14 cellular contexts compared by ENCODE assay signal in genomic region chr2:96345403-96345802, GRCh38. TPM values are rescaled to one million over a fixed set of nuclear protein-coding genes. Genes with fewer than 3 reads are reported as not detected.
DNase-seq lines count a peak whose midpoint lies in the region; ATAC-seq, FAIRE-seq and TF ChIP-seq lines count a peak whose summit lies in the region.
"Had no signal": no experiment of that assay in that cellular context is flagged by ENCODE, and none has a peak within 500 bp of the region (broad histone marks: within the 10 kb centered on the region; RNA-seq: fewer than 3 reads in every experiment).

No MANE protein-coding gene starts in this region.

- H3K9me3 Mint-ChIP-seq in CD4-positive, CD25-positive, alpha-beta regulatory T cell = no peaks in the 10 kb centered on the region
- no peaks in the 10 kb centered on the region for H3K9me3 Mint-ChIP-seq in GM23338
- H3K9me3 Mint-ChIP-seq: activated T-helper 1 cell treated with anti-CD3 and anti-CD28 coated beads, Interleukin-12 subunit alpha, Interleukin-12 subunit beta, Interleukin-2, Interleukin-4 antibody, amounts not matched to agents 30 ng/mL and 10 ng/mL and 1 ng/mL, durations not matched to agents 14 hours and 24 hours and 36 hours had no signal

- TF ChIP-seq POLR2A in GM12892 (IDR thresholded peaks at IDR 0.05; ENCODE audit: low read depth, low read length) = no peak

- peaks cover 21% of the 10 kb centered on the region for H4K20me1 ChIP-seq in GM23338 (replicated peaks; ENCODE audit: insufficient read depth)

- H3K4me3 Mint-ChIP-seq in CD4-positive, CD25-positive, alpha-beta regulatory T cell = peak overlapping the region in 2 of 4 donors; percentile 11 to 45
- no peak overlapping the region for H3K4me3 Mint-ChIP-seq in GM23338
- H3K4me3 Mint-ChIP-seq: activated T-helper 1 cell treated with anti-CD3 and anti-CD28 coated beads, Interleukin-12 subunit alpha, Interleukin-12 subunit beta, Interleukin-2, Interleukin-4 antibody, amounts not matched to agents 30 ng/mL and 10 ng/mL and 1 ng/mL, durations not matched to agents 14 hours and 24 hours and 36 hours had no signal

- H3K4me1 Mint-ChIP-seq in CD4-positive, CD25-positive, alpha-beta regulatory T cell = peaks cover 37 to 60% (median 48%) of the 10 kb centered on the region in 4 donors
- no peaks in the 10 kb centered on the region for H3K4me1 Mint-ChIP-seq in GM23338

- no peaks in the 10 kb centered on the region for H3K27me3 Mint-ChIP-seq in CD4-positive, CD25-positive, alpha-beta regulatory T cell
- no peaks in the 10 kb centered on the region for H3K27me3 Mint-ChIP-seq in GM23338 (ENCODE audit: insufficient read depth, low read depth, poor library complexity)

- no peak for FAIRE-seq in GM12892 (lab: Jason Lieb, UNC)

- H3K79me2 ChIP-seq in GM23338 (replicated peaks; ENCODE audit: insufficient read depth) = peaks cover 19% of the 10 kb centered on the region

- peaks cover 8% of the 10 kb centered on the region for H3K36me3 ChIP-seq in CD4-positive, CD25-positive, alpha-beta regulatory T cell (ENCODE audit: control insufficient read depth, insufficient read depth, low read length)
- peaks cover 48% of the 10 kb centered on the region for H3K36me3 ChIP-seq in GM23338 (ENCODE audit: insufficient read depth)

- H3K36me3 Mint-ChIP-seq in CD4-positive, CD25-positive, alpha-beta regulatory T cell = no peaks in the 10 kb centered on the region
- peaks cover 90% of the 10 kb centered on the region for H3K36me3 Mint-ChIP-seq in GM23338 (ENCODE audit: low read depth)

- no peaks in the 10 kb centered on the region for H3K9me3 ChIP-seq in CD4-positive, CD25-positive, alpha-beta regulatory T cell (ENCODE audit: control insufficient read depth in 2 of 2, low read length in 2 of 2)

- ATAC-seq in CD4-positive, CD25-positive, alpha-beta regulatory T cell (ENCODE audit: low read depth in 2 of 2) = no peak
- peak; percentile 89 for ATAC-seq in GM23338
- peak; percentile 83 for ATAC-seq in left lobe of liver
- ATAC-seq in GM18873 (IDR thresholded peaks at IDR 0.05; ENCODE audit: low FRiP score, unreplicated experiment) = no peak

- no peak overlapping the region for H3K4me3 ChIP-seq in CD4-positive, CD25-positive, alpha-beta regulatory T cell (ENCODE audit: low read depth, low read length)
- no peak overlapping the region for H3K4me3 ChIP-seq in GM23338
- H3K4me3 ChIP-seq: SK-N-MC had no signal

- no peak overlapping the region for H3K4me2 ChIP-seq in GM23338

- no peak overlapping the region for H2AFZ ChIP-seq in GM23338

- H3K4me1 ChIP-seq in CD4-positive, CD25-positive, alpha-beta regulatory T cell (ENCODE audit: control insufficient read depth, insufficient read depth, low read length, poor library complexity, severe bottlenecking) = peaks cover 49% of the 10 kb centered on the region
- no peaks in the 10 kb centered on the region for H3K4me1 ChIP-seq in GM23338 (ENCODE audit: insufficient read depth)

- H3K9me2 ChIP-seq in GM23338 (ENCODE audit: insufficient read depth) = no peaks in the 10 kb centered on the region

- peak overlapping the region; percentile 26 to 90 (median 90) for H3K27ac Mint-ChIP-seq in CD4-positive, CD25-positive, alpha-beta regulatory T cell
- no peak overlapping the region for H3K27ac Mint-ChIP-seq in GM23338
- H3K27ac Mint-ChIP-seq: activated T-helper 1 cell treated with anti-CD3 and anti-CD28 coated beads, Interleukin-12 subunit alpha, Interleukin-12 subunit beta, Interleukin-2, Interleukin-4 antibody, amounts not matched to agents 30 ng/mL and 10 ng/mL and 1 ng/mL, durations not matched to agents 14 hours and 24 hours and 36 hours had no signal

- H3F3A ChIP-seq in GM23338 (replicated peaks; ENCODE audit: low read depth) = no peaks in the 10 kb centered on the region

- peak overlapping the region; percentile 95 for H3K27ac ChIP-seq in CD4-positive, CD25-positive, alpha-beta regulatory T cell (ENCODE audit: insufficient read depth, low read length, poor library complexity, severe bottlenecking)
- H3K27ac ChIP-seq in GM23338 (ENCODE audit: low read depth) = no peak overlapping the region
- H3K27ac ChIP-seq: SK-N-MC had no signal

- TF ChIP-seq CTCF in GM23338 (conservative IDR thresholded peaks at IDR 0.05; ENCODE audit: low read depth in 2 of 2) = peak; percentile 21 to 54; a peak in 2 of 4 replicates

- no peaks in the 10 kb centered on the region for H3K27me3 ChIP-seq in CD4-positive, CD25-positive, alpha-beta regulatory T cell (ENCODE audit: control insufficient read depth, insufficient read depth, low read length)
- no peaks in the 10 kb centered on the region for H3K27me3 ChIP-seq in GM23338 (ENCODE audit: insufficient read depth)

- DNase-seq in CD4-positive, CD25-positive, alpha-beta regulatory T cell = no peak
- DNase-seq in GM23338 (ENCODE audit: low spot score) = peak; percentile 58
- peak; percentile 25 for DNase-seq in amniotic epithelial cell (ENCODE audit: low read depth)
- no peak for DNase-seq in left lobe of liver (ENCODE audit: low spot score)
- DNase-seq in stimulated activated CD4-positive, alpha-beta T cell treated with anti-CD3 and anti-CD28 coated beads, Interleukin-2, amount 100 ng/mL, for 48 hours = no peak
- no peak for DNase-seq in stimulated activated CD4-positive, alpha-beta T cell treated with anti-CD3 and anti-CD28 coated beads, Interleukin-4, amount 100 ng/mL, for 24 hours
- DNase-seq in GM12892 (ENCODE audit: insufficient read length) = no peak
- DNase-seq: erythroblast; midbrain; NCI-H146; stimulated activated CD4-positive, alpha-beta T cell treated with anti-CD3 and anti-CD28 coated beads, Interleukin-1b, Interleukin-23, amount 100 ng/mL, for 48 hours had no signal

TF ChIP-seq in GM23338, 12 proteins besides CTCF, POLR2A, EP300 and RAD21 (continues in another document):
- TF ChIP-seq POLR2AphosphoS5 (IDR thresholded peaks at IDR 0.05; ENCODE audit: low read depth) (no peak), JUNB (IDR thresholded peaks at IDR 0.05; ENCODE audit: unreplicated experiment) (no peak), NANOG (IDR thresholded peaks at IDR 0.05; ENCODE audit: borderline replicate concordance) (no peak), EZH2phosphoT487 (IDR thresholded peaks at IDR 0.05; ENCODE audit: unreplicated experiment) (no peak)
- TF ChIP-seq, protein P1, sequence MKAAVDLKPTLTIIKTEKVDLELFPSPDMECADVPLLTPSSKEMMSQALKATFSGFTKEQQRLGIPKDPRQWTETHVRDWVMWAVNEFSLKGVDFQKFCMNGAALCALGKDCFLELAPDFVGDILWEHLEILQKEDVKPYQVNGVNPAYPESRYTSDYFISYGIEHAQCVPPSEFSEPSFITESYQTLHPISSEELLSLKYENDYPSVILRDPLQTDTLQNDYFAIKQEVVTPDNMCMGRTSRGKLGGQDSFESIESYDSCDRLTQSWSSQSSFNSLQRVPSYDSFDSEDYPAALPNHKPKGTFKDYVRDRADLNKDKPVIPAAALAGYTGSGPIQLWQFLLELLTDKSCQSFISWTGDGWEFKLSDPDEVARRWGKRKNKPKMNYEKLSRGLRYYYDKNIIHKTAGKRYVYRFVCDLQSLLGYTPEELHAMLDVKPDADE (IDR thresholded peaks at IDR 0.05) = no peak

RNA-seq across cellular contexts. Expression of gene NCAPH, which starts 9.8 kb away (rescaled TPM):
- total RNA-seq in CD4-positive, CD25-positive, alpha-beta regulatory T cell = 14.0 TPM
- polyA plus RNA-seq in CD4-positive, CD25-positive, alpha-beta regulatory T cell = 10 to 100 TPM in 1 of 4 donors, 1 to 10 TPM in 3; 4.2 to 10.0 (median 8.1) TPM
- 39.2 and 50.8 TPM in 2 replicates for total RNA-seq in GM23338 (2014; rRNA removed; shearing (Covaris generic))
- polyA plus RNA-seq in GM23338 (2016; fragmentation: Nextera tagmentation; extraction: Ambion mirVana) = 28.4 and 30.2 TPM in 2 replicates
- total RNA-seq in left lobe of liver = 0.58 TPM
- 29.0 TPM for polyA plus RNA-seq in GM12892 (2012; ENCODE audit: missing spikeins)

RNA-seq across cellular contexts. Expression of gene ITPRIPL1, which starts 20.3 kb away (rescaled TPM):
- total RNA-seq in CD4-positive, CD25-positive, alpha-beta regulatory T cell = 27.8 TPM
- 10 to 100 TPM in 2 of 4 donors, 1 to 10 TPM in 2; 7.5 to 17.5 (median 10.9) TPM for polyA plus RNA-seq in CD4-positive, CD25-positive, alpha-beta regulatory T cell
- total RNA-seq in GM23338 (2014; rRNA removed; shearing (Covaris generic)) = 9.3 and 14.0 TPM in 2 replicates
- 4.5 and 5.3 TPM in 2 replicates for polyA plus RNA-seq in GM23338 (2016; fragmentation: Nextera tagmentation; extraction: Ambion mirVana)
- total RNA-seq in left lobe of liver = 0.20 TPM
- polyA plus RNA-seq in GM12892 (2012; ENCODE audit: missing spikeins) = 11.7 TPM

RNA-seq across cellular contexts. Expression of gene SNRNP200, which starts 40.1 kb away (rescaled TPM):
- total RNA-seq in CD4-positive, CD25-positive, alpha-beta regulatory T cell = 295 TPM
- 10 to 100 TPM; 67.4 to 89.4 (median 83.4) TPM for polyA plus RNA-seq in CD4-positive, CD25-positive, alpha-beta regulatory T cell
- 174 and 179 TPM in 2 replicates for total RNA-seq in GM23338 (2014; rRNA removed; shearing (Covaris generic))
- polyA plus RNA-seq in GM23338 (2016; fragmentation: Nextera tagmentation; extraction: Ambion mirVana) = 70.7 and 72.3 TPM in 2 replicates
- 49.7 TPM for total RNA-seq in left lobe of liver
- polyA plus RNA-seq in GM12892 (2012; ENCODE audit: missing spikeins) = 79.0 TPM

Comparison
In these comparisons a context has a peak if more than half of its experiments do, and no peak if none do; other contexts are left out.
1. ATAC-seq: peak in GM23338 (single experiment) and left lobe of liver (single experiment); none in CD4-positive, CD25-positive, alpha-beta regulatory T cell (0 of 2) and GM18873 (single experiment).
2. DNase-seq: peak in GM23338 (single experiment) and amniotic epithelial cell (single experiment); none in CD4-positive, CD25-positive, alpha-beta regulatory T cell (0 of 3), left lobe of liver (single experiment), stimulated activated CD4-positive, alpha-beta T cell treated with anti-CD3 and anti-CD28 coated beads, Interleukin-2, amount 100 ng/mL, for 48 hours (0 of 2), stimulated activated CD4-positive, alpha-beta T cell treated with anti-CD3 and anti-CD28 coated beads, Interleukin-4, amount 100 ng/mL, for 24 hours (single experiment) and GM12892 (single experiment).